ENCODE assay signal across 1 cellular context in the genomic region with DNA sequence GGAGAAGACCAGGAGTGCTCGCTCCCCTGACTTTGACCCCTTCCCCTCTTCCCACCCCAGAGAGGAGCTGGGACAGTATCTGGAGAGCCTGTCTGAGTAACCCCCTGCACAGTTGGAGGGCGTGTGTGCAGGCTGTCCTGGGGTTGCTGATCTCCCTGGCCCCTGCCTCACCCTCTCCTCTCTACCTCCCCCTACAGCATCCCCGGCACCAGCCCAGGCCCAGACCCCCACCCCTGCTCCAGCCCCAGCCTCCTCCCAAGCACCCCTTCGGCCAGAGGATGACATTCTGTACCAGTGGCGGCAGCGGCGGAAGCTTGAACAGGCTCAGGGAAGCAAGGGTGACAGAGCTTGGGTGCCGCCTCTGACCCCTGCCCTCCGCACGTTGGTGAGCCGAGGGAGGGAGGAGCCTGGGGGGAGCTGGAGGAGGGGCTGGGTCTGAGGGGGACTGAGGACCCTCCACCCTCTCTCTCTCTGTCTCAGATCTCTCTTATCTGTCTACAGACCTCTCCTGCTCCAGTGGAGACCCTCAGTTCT.
TF ChIP-seq lines count a peak whose summit lies in the region.

No MANE protein-coding gene starts in this region.

TF ChIP-seq in K562, 482 proteins besides CTCF, POLR2A, EP300 and RAD21:
- no peak for TF ChIP-seq GATAD2B (IDR thresholded peaks at IDR 0.05; ENCODE audit: borderline replicate concordance)
